ENCODE assay signal across 17 cellular contexts in the genomic region with DNA sequence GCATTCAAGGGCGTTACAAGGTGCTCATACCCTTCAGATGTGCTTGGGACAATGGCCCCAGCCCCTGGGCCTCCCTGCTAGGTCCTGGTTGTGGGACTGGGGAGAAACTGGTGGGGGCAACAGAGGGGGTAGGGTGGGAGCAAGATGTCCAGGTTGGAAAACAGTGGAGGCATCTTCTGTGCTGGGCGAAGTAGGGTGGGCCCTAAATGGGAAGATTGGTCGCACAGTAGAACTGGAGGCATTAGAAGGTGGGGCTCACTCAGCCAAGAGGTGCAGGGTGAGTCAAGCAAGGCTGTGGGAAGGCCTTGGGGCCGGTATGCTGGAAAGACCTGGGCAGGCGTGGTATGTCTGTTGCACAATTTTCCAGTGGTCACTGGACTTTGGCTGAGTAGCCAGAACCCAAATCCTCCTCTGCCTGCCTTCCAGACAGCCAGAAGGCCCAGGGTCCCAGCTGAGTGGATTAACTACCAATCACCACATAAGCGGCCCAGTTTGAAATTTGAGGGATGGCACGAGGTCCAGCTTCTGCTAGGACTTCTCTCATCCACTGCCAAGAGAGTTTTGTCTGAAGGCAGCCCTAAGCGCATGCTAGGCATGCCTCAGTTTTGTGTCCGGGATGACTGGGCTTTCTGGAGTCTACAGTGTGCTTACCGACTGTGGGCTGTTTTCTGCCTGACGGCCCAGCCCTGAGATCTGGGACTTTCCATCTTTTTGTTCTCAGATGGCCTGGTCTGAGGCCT.
DNase-seq lines count a peak whose midpoint lies in the region; ATAC-seq and TF ChIP-seq lines count a peak whose summit lies in the region.
"Had no signal": no experiment of that assay in that cellular context is flagged by ENCODE, and none has a peak within 500 bp of the region (broad histone marks: within the 10 kb centered on the region; RNA-seq: fewer than 3 reads in every experiment).

No MANE protein-coding gene starts in this region.

- ATAC-seq in mucosa of descending colon (peak; percentile 50), aorta (ENCODE audit: low FRiP score) (peak; percentile 16), GM23338 (no peak)

- H3K4me1 ChIP-seq in left ventricle myocardium inferior (no peaks in the 10 kb centered on the region), mucosa of descending colon (ENCODE audit: low read depth) (no peaks in the 10 kb centered on the region), aorta (ENCODE audit: control insufficient read depth in 1 of 2, insufficient read depth in 2 of 2, low read length in 2 of 2) (no peaks in the 10 kb centered on the region), GM23338 (ENCODE audit: insufficient read depth) (0 out of 2 replicates have a peak, but pooled peaks cover 4% of the 10 kb centered on the region)

- 93 to 94% methylated on average over 11 of the region's 11 CpGs for WGBS in aorta, 2 donors

- H3K27ac Mint-ChIP-seq in GM23338, result no peak overlapping the region
- H3K27ac Mint-ChIP-seq: activated T-helper 2 cell treated with anti-CD3 and anti-CD28 coated beads, Interferon-gamma antibody, Interleukin-2, Interleukin-4, amounts not matched to agents 10 μg/mL and 5 μg/mL and 100 μg/mL, durations not matched to agents 14 hours and 24 hours and 36 hours had no signal

- H3K27me3 ChIP-seq in left ventricle myocardium inferior (ENCODE audit: low read depth) (peaks cover 95% of the 10 kb centered on the region), aorta (ENCODE audit: control insufficient read depth in 1 of 2, insufficient read depth in 2 of 2, low read length in 1 of 2) (no peaks in the 10 kb centered on the region), GM23338 (ENCODE audit: insufficient read depth) (no peaks in the 10 kb centered on the region)
- H3K27me3 ChIP-seq: neutrophil, testis had no signal

- no peak overlapping the region for H3K4me3 Mint-ChIP-seq in GM23338

- H3K9me3 Mint-ChIP-seq in GM23338, result no peaks in the 10 kb centered on the region
- H3K9me3 Mint-ChIP-seq: activated T-helper 2 cell treated with anti-CD3 and anti-CD28 coated beads, Interferon-gamma antibody, Interleukin-2, Interleukin-4, amounts not matched to agents 10 μg/mL and 5 μg/mL and 100 μg/mL, durations not matched to agents 14 hours and 24 hours and 36 hours had no signal

- no peak overlapping the region for H3K27ac ChIP-seq in left ventricle myocardium inferior (replicated peaks)
- no peak overlapping the region for H3K27ac ChIP-seq in aorta (ENCODE audit: low read depth in 1 of 2, low read length in 2 of 2)
- H3K27ac ChIP-seq in GM23338 (ENCODE audit: low read depth), result no peak overlapping the region
- H3K27ac ChIP-seq: testis had no signal

- no peaks in the 10 kb centered on the region for H3K9me3 ChIP-seq in left ventricle myocardium inferior (replicated peaks)
- H3K9me3 ChIP-seq in mucosa of descending colon, result no peaks in the 10 kb centered on the region
- no peaks in the 10 kb centered on the region for H3K9me3 ChIP-seq in aorta (ENCODE audit: control insufficient read depth, low read length)
- H3K9me3 ChIP-seq: heart left ventricle, neutrophil, testis had no signal

- 0 out of 2 replicates have a peak, but pooled peaks cover 2% of the 10 kb centered on the region for H3K9me2 ChIP-seq in GM23338 (ENCODE audit: insufficient read depth)

- no peak overlapping the region; the same call in 1 of the 2 replicates for H2AFZ ChIP-seq in GM23338

- TF ChIP-seq CTCF in left ventricle myocardium inferior (IDR thresholded peaks at IDR 0.05; ENCODE audit: borderline replicate concordance) (no peak), choroid plexus epithelial cell (conservative IDR thresholded peaks at IDR 0.05; ENCODE audit: low read depth, low read length) (no peak), mucosa of descending colon (IDR thresholded peaks at IDR 0.05) (no peak), GM23338 (conservative IDR thresholded peaks at IDR 0.05; ENCODE audit: low read depth in 2 of 2) (no peak)

- no peaks in the 10 kb centered on the region for H3K79me2 ChIP-seq in GM23338 (replicated peaks; ENCODE audit: insufficient read depth)

- H3K27me3 Mint-ChIP-seq in GM23338 (ENCODE audit: insufficient read depth, low read depth, poor library complexity), result peaks cover 11% of the 10 kb centered on the region

- H4K20me1 ChIP-seq in GM23338 (replicated peaks; ENCODE audit: insufficient read depth), result no peaks in the 10 kb centered on the region

- peaks cover 2% of the 10 kb centered on the region; the same call in 2 of the 3 replicates for H3K4me1 Mint-ChIP-seq in GM23338

- no peaks in the 10 kb centered on the region for H3K36me3 Mint-ChIP-seq in GM23338 (ENCODE audit: low read depth)

- H3K4me2 ChIP-seq in GM23338, result no peak overlapping the region

- peak; percentile 73 for DNase-seq in cardiac septum (ENCODE audit: low spot score)
- no peak for DNase-seq in left ventricle myocardium inferior
- peak; percentile 56 for DNase-seq in choroid plexus epithelial cell (ENCODE audit: low read depth)
- DNase-seq in mucosa of descending colon, result no peak
- DNase-seq in aorta, result peak in 1 of 2 donors; percentile 67
- no peak for DNase-seq in DMS114 treated with DMSO at 0.1 percent for 48 hours (lab: John Stamatoyannopoulos, UW; ENCODE audit: unreplicated experiment)
- DNase-seq in NCI-H2029 (lab: John Stamatoyannopoulos, UW), result no peak
- no peak for DNase-seq in GM23338 (ENCODE audit: low spot score)
- DNase-seq: 8988T; activated CD4-positive, alpha-beta T cell treated with anti-CD3 and anti-CD28 coated beads, Interleukin-2, amount 50 U/mL, for 48 hours; heart left ventricle; NCI-H1092; NCI-H446; stimulated activated CD4-positive, alpha-beta T cell treated with anti-CD3 and anti-CD28 coated beads, Interleukin-12 subunit alpha, Interleukin-12 subunit beta, amount 100 ng/mL, for 4 hours; testis had no signal

- intact Hi-C loops in cardiac septum (cut with DNase I), result no loop called here
- intact Hi-C loops in left ventricle myocardium inferior (cut with micrococcal nuclease), result no loop called here
- intact Hi-C loops in mucosa of descending colon (cut with DNase I, micrococcal nuclease), result no loop called here
- intact Hi-C loops in aorta (cut with DNase I), result no loop called here

- H3F3A ChIP-seq in GM23338 (replicated peaks; ENCODE audit: low read depth), result no peaks in the 10 kb centered on the region

- H3K4me3 ChIP-seq in left ventricle myocardium inferior, result no peak overlapping the region
- H3K4me3 ChIP-seq in choroid plexus epithelial cell (ENCODE audit: low read depth, low read length), result no peak overlapping the region
- no peak overlapping the region for H3K4me3 ChIP-seq in mucosa of descending colon
- no peak overlapping the region for H3K4me3 ChIP-seq in aorta (ENCODE audit: low read length in 2 of 2)
- H3K4me3 ChIP-seq in GM23338, result no peak overlapping the region
- H3K4me3 ChIP-seq: heart left ventricle, testis had no signal

- H3K36me3 ChIP-seq in left ventricle myocardium inferior (no peaks in the 10 kb centered on the region), mucosa of descending colon (ENCODE audit: low read depth) (no peaks in the 10 kb centered on the region), aorta (ENCODE audit: control insufficient read depth in 1 of 2, insufficient read depth in 2 of 2, low read length in 1 of 2) (no peaks in the 10 kb centered on the region), GM23338 (ENCODE audit: insufficient read depth) (no peaks in the 10 kb centered on the region)
- H3K36me3 ChIP-seq: heart left ventricle, neutrophil had no signal

TF ChIP-seq in GM23338, 12 proteins besides CTCF, POLR2A, EP300 and RAD21:
- TF ChIP-seq ZNF114 (CRISPR knock-in tag; IDR thresholded peaks at IDR 0.05) (no peak), POLR2AphosphoS5 (IDR thresholded peaks at IDR 0.05; ENCODE audit: low read depth) (no peak), CREB1 (CRISPR knock-in tag; IDR thresholded peaks at IDR 0.05; ENCODE audit: low read depth) (no peak), NANOG (IDR thresholded peaks at IDR 0.05; ENCODE audit: borderline replicate concordance) (no peak), ZNF331 (CRISPR knock-in tag; IDR thresholded peaks at IDR 0.05; ENCODE audit: low read depth) (no peak), STAT1 (IDR thresholded peaks at IDR 0.05; ENCODE audit: unreplicated experiment) (no peak)
TF ChIP-seq in GM23338: peak in this region for 0.

Comparison
In these comparisons a context has a peak if more than half of its experiments do, and no peak if none do; other contexts are left out.
1. DNase-seq: peak in cardiac septum (single experiment) and choroid plexus epithelial cell (single experiment); none in left ventricle myocardium inferior (single experiment), mucosa of descending colon (0 of 3), DMS114 treated with DMSO at 0.1 percent for 48 hours (single experiment), NCI-H2029 (single experiment) and GM23338 (single experiment).